Comparison of ENCODE assay signal across 1 cellular context in the genomic region with DNA sequence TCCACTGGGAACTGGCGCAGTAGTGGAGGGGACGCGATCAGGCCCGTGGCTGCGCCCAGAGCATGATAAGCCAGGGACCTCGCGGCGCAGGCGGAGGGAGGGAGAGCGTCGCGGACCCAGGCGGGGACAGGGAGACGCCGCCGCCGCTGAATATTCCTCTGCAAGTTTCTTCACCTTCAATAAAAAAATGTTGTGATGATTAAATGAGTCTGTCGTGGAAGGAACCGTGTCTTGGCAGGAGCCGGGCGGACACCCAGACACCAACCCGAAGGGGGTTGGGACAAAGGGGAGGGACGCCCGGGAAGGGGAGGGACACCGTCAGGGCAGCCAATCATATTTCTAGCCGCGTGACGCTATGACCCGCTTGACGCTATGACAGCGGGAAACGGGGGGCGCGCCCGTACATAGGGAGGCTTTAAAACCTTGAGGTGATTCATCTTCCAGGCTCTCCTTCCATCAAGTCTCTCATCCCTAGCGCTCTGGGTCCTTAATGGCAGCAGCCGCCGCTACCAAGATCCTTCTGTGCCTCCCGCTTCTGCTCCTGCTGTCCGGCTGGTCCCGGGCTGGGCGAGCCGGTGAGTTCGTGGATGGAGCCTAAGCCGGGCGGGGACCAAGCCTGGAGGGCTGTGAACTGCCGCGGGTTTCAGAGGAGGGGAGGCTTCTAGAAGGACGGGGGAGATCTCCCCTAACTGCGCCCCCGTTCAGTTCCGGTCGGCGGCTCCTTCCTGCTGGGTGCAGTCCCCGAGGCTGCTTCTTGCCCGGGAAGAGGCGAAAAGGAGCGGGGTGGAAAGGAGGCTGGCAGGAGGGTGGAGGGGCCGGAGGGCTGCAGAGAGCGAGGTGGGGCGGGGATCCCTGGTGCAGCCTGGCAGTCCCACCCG.
TF ChIP-seq lines count a peak whose summit lies in the region.

A gene with protein sequence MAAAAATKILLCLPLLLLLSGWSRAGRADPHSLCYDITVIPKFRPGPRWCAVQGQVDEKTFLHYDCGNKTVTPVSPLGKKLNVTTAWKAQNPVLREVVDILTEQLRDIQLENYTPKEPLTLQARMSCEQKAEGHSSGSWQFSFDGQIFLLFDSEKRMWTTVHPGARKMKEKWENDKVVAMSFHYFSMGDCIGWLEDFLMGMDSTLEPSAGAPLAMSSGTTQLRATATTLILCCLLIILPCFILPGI (plus strand): TSS at position 432 of the 878 bp plus-strand sequence. CDS start 59 bp downstream, at position 491.

TF ChIP-seq in SK-N-SH, 30 proteins besides CTCF, POLR2A, EP300 and RAD21 (continued from another document):
- TF ChIP-seq, protein P1, sequence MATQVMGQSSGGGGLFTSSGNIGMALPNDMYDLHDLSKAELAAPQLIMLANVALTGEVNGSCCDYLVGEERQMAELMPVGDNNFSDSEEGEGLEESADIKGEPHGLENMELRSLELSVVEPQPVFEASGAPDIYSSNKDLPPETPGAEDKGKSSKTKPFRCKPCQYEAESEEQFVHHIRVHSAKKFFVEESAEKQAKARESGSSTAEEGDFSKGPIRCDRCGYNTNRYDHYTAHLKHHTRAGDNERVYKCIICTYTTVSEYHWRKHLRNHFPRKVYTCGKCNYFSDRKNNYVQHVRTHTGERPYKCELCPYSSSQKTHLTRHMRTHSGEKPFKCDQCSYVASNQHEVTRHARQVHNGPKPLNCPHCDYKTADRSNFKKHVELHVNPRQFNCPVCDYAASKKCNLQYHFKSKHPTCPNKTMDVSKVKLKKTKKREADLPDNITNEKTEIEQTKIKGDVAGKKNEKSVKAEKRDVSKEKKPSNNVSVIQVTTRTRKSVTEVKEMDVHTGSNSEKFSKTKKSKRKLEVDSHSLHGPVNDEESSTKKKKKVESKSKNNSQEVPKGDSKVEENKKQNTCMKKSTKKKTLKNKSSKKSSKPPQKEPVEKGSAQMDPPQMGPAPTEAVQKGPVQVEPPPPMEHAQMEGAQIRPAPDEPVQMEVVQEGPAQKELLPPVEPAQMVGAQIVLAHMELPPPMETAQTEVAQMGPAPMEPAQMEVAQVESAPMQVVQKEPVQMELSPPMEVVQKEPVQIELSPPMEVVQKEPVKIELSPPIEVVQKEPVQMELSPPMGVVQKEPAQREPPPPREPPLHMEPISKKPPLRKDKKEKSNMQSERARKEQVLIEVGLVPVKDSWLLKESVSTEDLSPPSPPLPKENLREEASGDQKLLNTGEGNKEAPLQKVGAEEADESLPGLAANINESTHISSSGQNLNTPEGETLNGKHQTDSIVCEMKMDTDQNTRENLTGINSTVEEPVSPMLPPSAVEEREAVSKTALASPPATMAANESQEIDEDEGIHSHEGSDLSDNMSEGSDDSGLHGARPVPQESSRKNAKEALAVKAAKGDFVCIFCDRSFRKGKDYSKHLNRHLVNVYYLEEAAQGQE (IDR thresholded peaks at IDR 0.05; ENCODE audit: low read depth, low read length), result no peak
- TF ChIP-seq, protein P2, sequence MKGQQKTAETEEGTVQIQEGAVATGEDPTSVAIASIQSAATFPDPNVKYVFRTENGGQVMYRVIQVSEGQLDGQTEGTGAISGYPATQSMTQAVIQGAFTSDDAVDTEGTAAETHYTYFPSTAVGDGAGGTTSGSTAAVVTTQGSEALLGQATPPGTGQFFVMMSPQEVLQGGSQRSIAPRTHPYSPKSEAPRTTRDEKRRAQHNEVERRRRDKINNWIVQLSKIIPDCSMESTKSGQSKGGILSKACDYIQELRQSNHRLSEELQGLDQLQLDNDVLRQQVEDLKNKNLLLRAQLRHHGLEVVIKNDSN (IDR thresholded peaks at IDR 0.05; ENCODE audit: borderline replicate concordance, low read depth), result no peak
- TF ChIP-seq, protein P3, sequence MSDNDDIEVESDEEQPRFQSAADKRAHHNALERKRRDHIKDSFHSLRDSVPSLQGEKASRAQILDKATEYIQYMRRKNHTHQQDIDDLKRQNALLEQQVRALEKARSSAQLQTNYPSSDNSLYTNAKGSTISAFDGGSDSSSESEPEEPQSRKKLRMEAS (IDR thresholded peaks at IDR 0.05; ENCODE audit: low read depth), result 0 out of 2 replicates have a peak, but pooled peaks have one; percentile 19
- TF ChIP-seq FOXM1 (IDR thresholded peaks at IDR 0.05; ENCODE audit: low read depth) (no peak), RXRA (IDR thresholded peaks at IDR 0.05; ENCODE audit: borderline replicate concordance, low read depth) (no peak), FOSL2 (IDR thresholded peaks at IDR 0.05; ENCODE audit: borderline replicate concordance, low read depth) (peak; percentile 26; the same call in 1 of the 2 replicates)
